In the genomic region with DNA sequence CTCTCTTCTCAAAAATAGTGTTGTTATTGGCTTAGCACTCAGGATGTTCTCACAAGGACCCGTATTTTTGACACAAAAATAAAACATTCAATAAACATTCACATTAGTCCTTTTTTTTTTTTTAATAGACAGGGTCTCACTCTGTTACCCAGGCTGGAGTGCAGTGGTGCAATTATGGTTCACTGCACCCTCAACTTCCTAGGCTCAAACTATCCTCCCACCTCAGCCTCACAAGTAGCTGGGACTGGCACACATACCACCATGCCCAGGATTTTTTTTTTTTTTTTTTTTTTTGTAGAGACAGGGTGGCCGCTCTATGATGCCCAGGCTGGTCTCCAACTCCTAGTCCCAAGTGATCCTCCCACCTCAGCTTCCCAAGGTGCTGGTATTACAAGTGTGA, we compare ENCODE assay signal across 10 cellular contexts. TPM values are rescaled to one million over a fixed set of nuclear protein-coding genes. Genes with fewer than 3 reads are reported as not detected.
DNase-seq lines count a peak whose midpoint lies in the region; ATAC-seq, FAIRE-seq and TF ChIP-seq lines count a peak whose summit lies in the region.
"Had no signal": no experiment of that assay in that cellular context is flagged by ENCODE, and none has a peak within 500 bp of the region (broad histone marks: within the 10 kb centered on the region; RNA-seq: fewer than 3 reads in every experiment).

No MANE protein-coding gene starts in this region.

- peak overlapping the region; percentile 59 to 69 for H3K4me3 Mint-ChIP-seq in activated T-cell treated with anti-CD3 and anti-CD28 coated beads, Interleukin-2, amount 50 U/mL, for 72 hours
- H3K4me3 Mint-ChIP-seq in astrocyte (ENCODE audit: unreplicated experiment) = no peak overlapping the region

- ATAC-seq in activated T-cell treated with anti-CD3 and anti-CD28 coated beads, Interleukin-2, amount 50 U/mL, for 72 hours (replicated peaks in 1 of 2) = no peak
- ATAC-seq in left lung = peak; percentile 15

- in situ Hi-C loops in ACHN (cut with HindIII; ENCODE audit: low pct_ligation_motif_present, low pct_unique_long_range_greater_than_20kb, low sequenced_read_pairs) = no loop called here

- H3K36me3 ChIP-seq in astrocyte (ENCODE audit: insufficient read depth, low read length) (no peaks in the 10 kb centered on the region), left lung (no peaks in the 10 kb centered on the region), testis (ENCODE audit: low read depth, missing control alignments) (no peaks in the 10 kb centered on the region)

- H2AFZ ChIP-seq in astrocyte (ENCODE audit: low read depth, low read length) = no peak overlapping the region

- H3K79me2 ChIP-seq in astrocyte (ENCODE audit: insufficient read depth, low read length) = no peaks in the 10 kb centered on the region

- H3K36me3 Mint-ChIP-seq in activated T-cell treated with anti-CD3 and anti-CD28 coated beads, Interleukin-2, amount 50 U/mL, for 72 hours (ENCODE audit: insufficient read depth in 2 of 2) = no peaks in the 10 kb centered on the region
- H3K36me3 Mint-ChIP-seq in astrocyte (ENCODE audit: low read depth, unreplicated experiment) = no peaks in the 10 kb centered on the region

- H3K27ac Mint-ChIP-seq in activated T-cell treated with anti-CD3 and anti-CD28 coated beads, Interleukin-2, amount 50 U/mL, for 72 hours = peak overlapping the region; percentile 89
- H3K27ac Mint-ChIP-seq in astrocyte (ENCODE audit: unreplicated experiment) = no peak overlapping the region

- TF ChIP-seq CTCF in astrocyte (IDR thresholded peaks at IDR 0.05; ENCODE audit: insufficient read depth, low read depth, low read length) (no peak), left lung (IDR thresholded peaks at IDR 0.05) (no peak), testis (IDR thresholded peaks at IDR 0.05) (no peak)

- no peaks in the 10 kb centered on the region for H3K9me3 Mint-ChIP-seq in activated T-cell treated with anti-CD3 and anti-CD28 coated beads, Interleukin-2, amount 50 U/mL, for 72 hours
- H3K9me3 Mint-ChIP-seq in astrocyte (ENCODE audit: unreplicated experiment) = no peaks in the 10 kb centered on the region

- H3K27ac ChIP-seq in astrocyte (ENCODE audit: low read depth, low read length) = no peak overlapping the region
- H3K27ac ChIP-seq in left lung = peak overlapping the region in 1 of 2 donors; percentile 41
- peak overlapping the region; percentile 31 to 62 for H3K27ac ChIP-seq in testis

- H3K4me1 Mint-ChIP-seq in activated T-cell treated with anti-CD3 and anti-CD28 coated beads, Interleukin-2, amount 50 U/mL, for 72 hours (ENCODE audit: low read depth) = peaks cover 26% of the 10 kb centered on the region
- peaks cover 13% of the 10 kb centered on the region for H3K4me1 Mint-ChIP-seq in astrocyte (ENCODE audit: low read depth, unreplicated experiment)

- no peak for FAIRE-seq in astrocyte (lab: Jason Lieb, UNC)
- FAIRE-seq: A204.1 had no signal

- H3K4me2 ChIP-seq in astrocyte (ENCODE audit: low read length) = peak overlapping the region; percentile 30

- H3K27me3 ChIP-seq in astrocyte (ENCODE audit: insufficient read depth, low read length) (no peaks in the 10 kb centered on the region), left lung (peaks cover 0 to 15% of the 10 kb centered on the region in 2 donors), testis (no peaks in the 10 kb centered on the region)

- H3K4me1 ChIP-seq in astrocyte (ENCODE audit: insufficient read depth, low read length) (no peaks in the 10 kb centered on the region), left lung (peaks cover 6 to 14% of the 10 kb centered on the region in 2 donors), testis (peaks cover 14% of the 10 kb centered on the region)

- H3K4me3 ChIP-seq in astrocyte (ENCODE audit: insufficient read depth, low read depth, low read length) (no peak overlapping the region), left lung (no peak overlapping the region), testis (no peak overlapping the region)

- H3K9me3 ChIP-seq in astrocyte (ENCODE audit: insufficient read depth, low read depth, low read length) = no peaks in the 10 kb centered on the region
- H3K9me3 ChIP-seq in left lung = no peaks in the 10 kb centered on the region
- H3K9me3 ChIP-seq in testis = no peaks in the 10 kb centered on the region

- DNase-seq in activated T-cell treated with anti-CD3 and anti-CD28 coated beads, Interleukin-2, amount 50 U/mL, for 72 hours = no peak
- no peak for DNase-seq in activated T-cell treated with anti-CD3 and anti-CD28 coated beads for 4 hours
- no peak for DNase-seq in astrocyte (ENCODE audit: low read depth)
- DNase-seq in left lung = no peak
- no peak for DNase-seq in testis
- no peak for DNase-seq in activated gamma-delta T cell treated with Interleukin-2 at 50 U/mL for 16 hours
- DNase-seq in ACHN = no peak
- DNase-seq in NCI-H2029 (lab: John Stamatoyannopoulos, UW) = no peak
- DNase-seq: activated CD4-positive, alpha-beta T cell treated with anti-CD3 and anti-CD28 coated beads, Interleukin-2, amount 50 U/mL, for 4 hours had no signal

- 45 to 51% methylated on average over 2 of the region's 2 CpGs for WGBS in testis, 2 donors

- intact Hi-C loops in left lung (cut with DNase I) (no loop called here), testis (cut with DNase I; ENCODE audit: low total_unique reads) (no loop called here)

- TF ChIP-seq POLR2A in testis (IDR thresholded peaks at IDR 0.05) = no peak

- H3K27me3 Mint-ChIP-seq in activated T-cell treated with anti-CD3 and anti-CD28 coated beads, Interleukin-2, amount 50 U/mL, for 72 hours (ENCODE audit: low read depth) = no peaks in the 10 kb centered on the region
- no peaks in the 10 kb centered on the region for H3K27me3 Mint-ChIP-seq in astrocyte (ENCODE audit: low read depth, unreplicated experiment)

- H3K9ac ChIP-seq in astrocyte (ENCODE audit: low read length) = no peak overlapping the region

- peaks cover 14% of the 10 kb centered on the region for H4K20me1 ChIP-seq in astrocyte (ENCODE audit: insufficient read depth, low read length)

RNA-seq across cellular contexts. Expression of a gene that starts 27.0 kb away (rescaled TPM):
- total RNA-seq in activated T-cell treated with anti-CD3 and anti-CD28 coated beads, Interleukin-2, amount 50 U/mL, for 72 hours = 10 to 100 TPM; 13.8 to 15.4 TPM
- total RNA-seq in astrocyte (7.0 and 9.5 TPM in 2 replicates), left lung (10 to 100 TPM; 48.0 to 57.8 TPM), testis (10 to 100 TPM; 73.1 to 82.4 TPM)
- 89.2 TPM for polyA plus RNA-seq in testis (ENCODE audit: insufficient read depth, low read depth, low replicate concordance)
